8 cellular contexts compared by ENCODE assay signal in genomic region chr3:16482770-16483531, GRCh38. TPM values are rescaled to one million over a fixed set of nuclear protein-coding genes. Genes with fewer than 3 reads are reported as not detected.
DNase-seq lines count a peak whose midpoint lies in the region; ATAC-seq and FAIRE-seq lines count a peak whose summit lies in the region.

No MANE protein-coding gene starts in this region.

- no peak overlapping the region for H3K27ac ChIP-seq in caudate nucleus (ENCODE audit: low read depth, low read length)

- ATAC-seq in GM19395 (IDR thresholded peaks at IDR 0.05; ENCODE audit: unreplicated experiment) (peak; percentile 79), HG03432 (IDR thresholded peaks at IDR 0.05; ENCODE audit: unreplicated experiment) (peak; percentile 78), esophagus mucosa (peak; percentile 35)

- DNase-seq in DMS53 (lab: John Stamatoyannopoulos, UW) (peak; percentile 87), NOMO-1 treated with dmso at 0.1 percent for 144 hours (lab: John Stamatoyannopoulos, UW; ENCODE audit: unreplicated experiment) (peak; percentile 71), SKM-1 treated with dmso at 0.1 percent for 144 hours (lab: John Stamatoyannopoulos, UW; ENCODE audit: unreplicated experiment) (no peak), HTR-8/SVneo (ENCODE audit: insufficient read length, low spot score) (no peak), caudate nucleus (lab: John Stamatoyannopoulos, UW) (no peak)

- no peak for FAIRE-seq in HTR-8/SVneo (lab: Jason Lieb, UNC)

RNA-seq across cellular contexts. Expression of gene RFTN1, which starts 30.5 kb away (rescaled TPM):
- 3.1 TPM for total RNA-seq in esophagus mucosa

Comparison
In these comparisons a context has a peak if more than half of its experiments do, and no peak if none do; other contexts are left out.
1. DNase-seq: peak in DMS53 (single experiment) and NOMO-1 treated with dmso at 0.1 percent for 144 hours (single experiment); none in SKM-1 treated with dmso at 0.1 percent for 144 hours (single experiment), HTR-8/SVneo (single experiment) and caudate nucleus (0 of 61).
2. Peak in every context shown above with its lines, with median percentiles within 50 percentile points of each other: ATAC-seq.